In genomic region chr19:10424011-10424637, GRCh38 we compare ENCODE assay signal across 8 cellular contexts. TPM values are rescaled to one million over a fixed set of nuclear protein-coding genes. Genes with fewer than 3 reads are reported as not detected.
A peak's percentile ranks its signal among the peaks of the same experiment; 100 is the strongest.
DNase-seq lines count a peak whose midpoint lies in the region; ATAC-seq and TF ChIP-seq lines count a peak whose summit lies in the region.

No MANE protein-coding gene starts in this region.

- H3K4me1 Mint-ChIP-seq in activated CD8-positive, alpha-beta T cell treated with anti-CD3 and anti-CD28 coated beads for 36 hours (ENCODE audit: low read depth): peaks cover 76% of the 10 kb centered on the region
- H3K4me1 Mint-ChIP-seq in endothelial cell (ENCODE audit: unreplicated experiment): peaks cover 14% of the 10 kb centered on the region

- H3K56ac ChIP-seq in mesendoderm (ENCODE audit: low read length): peak overlapping the region; percentile 35

- H2AK5ac ChIP-seq in mesendoderm (ENCODE audit: low read length): no peak overlapping the region

- no peak overlapping the region for H2BK15ac ChIP-seq in mesendoderm (replicated peaks; ENCODE audit: low read depth)

- H3K9ac ChIP-seq in mesendoderm (ENCODE audit: low read length) (no peak overlapping the region), subcutaneous abdominal adipose tissue (ENCODE audit: low read length in 5 of 5) (peak overlapping the region in 1 of 5 donors; percentile 35)

- H3K4me2 ChIP-seq in mesendoderm (ENCODE audit: low read length): peak overlapping the region; percentile 32

- peak overlapping the region; percentile 97 for H3K27ac Mint-ChIP-seq in activated CD8-positive, alpha-beta T cell treated with anti-CD3 and anti-CD28 coated beads for 36 hours
- no peak overlapping the region for H3K27ac Mint-ChIP-seq in endothelial cell (ENCODE audit: unreplicated experiment)

- no peaks in the 10 kb centered on the region for H3K27me3 ChIP-seq in HAP-1 (ENCODE audit: low read depth)
- peaks cover 21% of the 10 kb centered on the region for H3K27me3 ChIP-seq in mesendoderm (ENCODE audit: insufficient read depth, low read length, poor library complexity)
- peaks cover 34 to 44% (median 36%) of the 10 kb centered on the region in 5 donors for H3K27me3 ChIP-seq in subcutaneous abdominal adipose tissue (ENCODE audit: control insufficient read depth in 5 of 5, insufficient read depth in 4 of 5, low read length in 5 of 5)

- WGBS in mesendoderm (ENCODE audit: extremely low coverage, insufficient coverage, low lambda C conversion rate): no CpG with 5 or more reads among the region's 38 CpGs

- H4K5ac ChIP-seq in mesendoderm (ENCODE audit: low read length): no peak overlapping the region

- TF ChIP-seq CTCF in activated CD8-positive, alpha-beta T cell treated with anti-CD3 and anti-CD28 coated beads for 36 hours (IDR thresholded peaks at IDR 0.05): peak; percentile 97
- TF ChIP-seq CTCF in endothelial cell (IDR thresholded peaks at IDR 0.05; ENCODE audit: unreplicated experiment): peak; percentile 93

- peaks cover 3% of the 10 kb centered on the region for H3K9me3 Mint-ChIP-seq in activated CD8-positive, alpha-beta T cell treated with anti-CD3 and anti-CD28 coated beads for 36 hours
- H3K9me3 Mint-ChIP-seq in endothelial cell (ENCODE audit: unreplicated experiment): no peaks in the 10 kb centered on the region

- no peak overlapping the region for H2BK5ac ChIP-seq in mesendoderm (ENCODE audit: low read length)

- no peak overlapping the region for H2BK120ac ChIP-seq in mesendoderm (ENCODE audit: low read depth, low read length)

- H3K27ac ChIP-seq in mesendoderm (ENCODE audit: low read depth, low read length) (no peak overlapping the region), subcutaneous abdominal adipose tissue (ENCODE audit: low read depth, low read length) (no peak overlapping the region)

- H3K9me3 ChIP-seq in HAP-1: no peaks in the 10 kb centered on the region
- H3K9me3 ChIP-seq in subcutaneous abdominal adipose tissue (ENCODE audit: control insufficient read depth in 5 of 5, low read length in 5 of 5): no peaks in the 10 kb centered on the region

- peak; percentile 10 for ATAC-seq in activated CD8-positive, alpha-beta T cell treated with anti-CD3 and anti-CD28 coated beads for 36 hours
- ATAC-seq in HG03095 (IDR thresholded peaks at IDR 0.05; ENCODE audit: unreplicated experiment): no peak

- intact Hi-C loops in activated CD8-positive, alpha-beta T cell treated with anti-CD3 and anti-CD28 coated beads for 36 hours (cut with micrococcal nuclease): no loop called here

- no peaks in the 10 kb centered on the region for H3K79me1 ChIP-seq in mesendoderm (ENCODE audit: low read length)

- in situ Hi-C loops in HAP-1 (cut with MboI; ENCODE audit: low sequenced_read_pairs): no loop called here

- CTCF ChIA-PET in activated CD8-positive, alpha-beta T cell treated with anti-CD3 and anti-CD28 coated beads for 36 hours (lab: Charles Lee): interaction anchor here (1.3 to 22.7 kb wide), 3 partner anchors 15 to 165 kb away, joined by 4 to 587 read pairs (median 6); partner anchors contain the start of gene CDC37

- H3K36me3 ChIP-seq in HAP-1 (replicated peaks) (no peaks in the 10 kb centered on the region), mesendoderm (ENCODE audit: control insufficient read depth, insufficient read depth, low read length) (no peaks in the 10 kb centered on the region), subcutaneous abdominal adipose tissue (ENCODE audit: control insufficient read depth in 5 of 5, insufficient read depth in 5 of 5, low read length in 5 of 5) (no peaks in the 10 kb centered on the region)

- H3K4me1 ChIP-seq in HAP-1: peaks cover 14% of the 10 kb centered on the region
- no peaks in the 10 kb centered on the region for H3K4me1 ChIP-seq in mesendoderm (ENCODE audit: control insufficient read depth, low read depth, low read length)
- peaks cover 0 to 47% (median 27%) of the 10 kb centered on the region in 5 donors for H3K4me1 ChIP-seq in subcutaneous abdominal adipose tissue (ENCODE audit: control insufficient read depth in 5 of 5, insufficient read depth in 5 of 5, low read length in 5 of 5)

- H3K4me3 Mint-ChIP-seq in activated CD8-positive, alpha-beta T cell treated with anti-CD3 and anti-CD28 coated beads for 36 hours: peak overlapping the region; percentile 71
- H3K4me3 Mint-ChIP-seq in endothelial cell (ENCODE audit: unreplicated experiment): no peak overlapping the region

- H3K36me3 Mint-ChIP-seq in activated CD8-positive, alpha-beta T cell treated with anti-CD3 and anti-CD28 coated beads for 36 hours (ENCODE audit: low read depth): peaks cover 15% of the 10 kb centered on the region
- H3K36me3 Mint-ChIP-seq in endothelial cell (ENCODE audit: low read depth, unreplicated experiment): peaks cover 9% of the 10 kb centered on the region

- no peak overlapping the region for H3K4ac ChIP-seq in mesendoderm (ENCODE audit: low read depth, low read length)

- no peak overlapping the region for H3K23ac ChIP-seq in mesendoderm (ENCODE audit: low read length)

- H4K8ac ChIP-seq in mesendoderm (ENCODE audit: low read depth, low read length): no peak overlapping the region

- peak; percentile 78 for DNase-seq in CD1c-positive myeloid dendritic cell (ENCODE audit: extremely low spot score)
- DNase-seq in HAP-1 (ENCODE audit: low spot score in 2 of 2): peak; percentile 71 to 94
- DNase-seq in NCI-H510A treated with DMSO at 0.1 percent for 48 hours (lab: John Stamatoyannopoulos, UW): peak; percentile 95
- peak; percentile 83 for DNase-seq in activated CD8-positive, alpha-beta T cell treated with anti-CD3 and anti-CD28 coated beads for 36 hours
- DNase-seq in endothelial cell (ENCODE audit: low spot score): peak; percentile 91
- DNase-seq in mesendoderm: peak; percentile 84

- H3K4me3 ChIP-seq in HAP-1: peak overlapping the region; percentile 44
- H3K4me3 ChIP-seq in mesendoderm (ENCODE audit: low read length): no peak overlapping the region
- peak overlapping the region in 4 of 5 donors; percentile 14 to 59 (median 32) for H3K4me3 ChIP-seq in subcutaneous abdominal adipose tissue (ENCODE audit: low read depth in 1 of 5, low read length in 5 of 5)

- no peaks in the 10 kb centered on the region for H3K79me2 ChIP-seq in mesendoderm (ENCODE audit: control insufficient read depth, insufficient read depth, low read length)

- H3K27me3 Mint-ChIP-seq in activated CD8-positive, alpha-beta T cell treated with anti-CD3 and anti-CD28 coated beads for 36 hours: peaks cover 22% of the 10 kb centered on the region
- peaks cover 35% of the 10 kb centered on the region for H3K27me3 Mint-ChIP-seq in endothelial cell (ENCODE audit: unreplicated experiment)

- no peak overlapping the region for H3K18ac ChIP-seq in mesendoderm (ENCODE audit: low read length)

- POLR2A ChIA-PET in activated CD8-positive, alpha-beta T cell treated with anti-CD3 and anti-CD28 coated beads for 36 hours (lab: Charles Lee): interaction anchor here (0.6 to 2.1 kb wide), 7 partner anchors 8 to 336 kb away, joined by 3 to 26 read pairs (median 4); partner anchors contain the start of gene CDC37

RNA-seq across cellular contexts. Expression of gene PDE4A, which starts 3.8 kb away (rescaled TPM):
- 10 to 100 TPM; 24.6 to 25.5 TPM for total RNA-seq in activated CD8-positive, alpha-beta T cell treated with anti-CD3 and anti-CD28 coated beads for 36 hours
- total RNA-seq in endothelial cell (ENCODE audit: unreplicated experiment): 0.46 TPM
- 1.4 TPM for polyA plus RNA-seq in mesendoderm (2013, experiment 1 of 2)
- 1.4 TPM for polyA plus RNA-seq in mesendoderm (2013, experiment 2 of 2)

RNA-seq across cellular contexts. Expression of gene CDC37, which starts 20.8 kb away (rescaled TPM):
- 100 to 1,000 TPM; 236 to 238 TPM for total RNA-seq in activated CD8-positive, alpha-beta T cell treated with anti-CD3 and anti-CD28 coated beads for 36 hours
- total RNA-seq in endothelial cell (ENCODE audit: unreplicated experiment): 386 TPM
- polyA plus RNA-seq in mesendoderm (2013, experiment 1 of 2): 151 TPM
- 153 TPM for polyA plus RNA-seq in mesendoderm (2013, experiment 2 of 2)

RNA-seq across cellular contexts. Expression of gene TYK2, which starts 43.8 kb away (rescaled TPM):
- 100 to 1,000 TPM; 143 TPM for total RNA-seq in activated CD8-positive, alpha-beta T cell treated with anti-CD3 and anti-CD28 coated beads for 36 hours
- 143 TPM for total RNA-seq in endothelial cell (ENCODE audit: unreplicated experiment)
- 21.2 TPM for polyA plus RNA-seq in mesendoderm (2013, experiment 1 of 2)
- polyA plus RNA-seq in mesendoderm (2013, experiment 2 of 2): 21.8 TPM

Comparison
In these comparisons a context has a peak if more than half of its experiments do, and no peak if none do; other contexts are left out.
1. RNA of gene PDE4A, which starts 3.8 kb away (total RNA-seq): 24.6 to 25.5 TPM in activated CD8-positive, alpha-beta T cell treated with anti-CD3 and anti-CD28 coated beads for 36 hours; 0.46 TPM in endothelial cell (single experiment); every median in the first group is over 10 times any median in the second.
2. Peak in every context shown above with its lines, with median percentiles within 50 percentile points of each other: DNase-seq.